Comparison of ENCODE assay signal across 17 cellular contexts in the genomic region with DNA sequence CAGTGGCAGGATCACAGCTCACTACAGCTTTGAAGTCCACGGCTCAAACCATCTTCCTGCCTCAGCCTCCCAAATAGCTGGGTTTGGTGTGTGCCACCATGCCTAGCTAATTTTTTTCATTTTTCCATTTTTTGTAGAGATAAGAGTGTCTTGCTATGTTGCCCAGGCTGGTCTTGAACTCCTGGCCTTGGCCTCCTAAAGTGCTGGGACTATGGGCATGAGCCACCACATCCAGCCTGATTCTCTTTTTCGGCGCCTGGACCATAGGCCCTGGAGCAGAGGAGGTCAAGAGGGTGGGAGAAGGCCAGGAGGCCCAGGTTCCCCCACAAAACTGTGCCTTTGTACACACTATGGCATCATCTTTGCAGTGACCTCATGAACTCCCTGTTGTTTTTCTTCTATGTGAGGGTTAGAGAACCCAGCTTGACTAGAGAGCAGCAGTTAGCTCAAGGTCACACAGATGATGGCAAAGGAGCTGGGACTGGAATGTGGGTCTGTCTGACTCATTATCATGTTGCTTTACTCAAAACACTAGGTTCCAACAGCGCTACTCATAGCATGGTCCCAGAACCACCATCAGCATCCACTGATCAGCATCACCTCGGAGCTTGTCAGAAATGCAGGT. TPM values are rescaled to one million over a fixed set of nuclear protein-coding genes. Genes with fewer than 3 reads are reported as not detected.
DNase-seq lines count a peak whose midpoint lies in the region; ATAC-seq and TF ChIP-seq lines count a peak whose summit lies in the region.
"Had no signal": no experiment of that assay in that cellular context is flagged by ENCODE, and none has a peak within 500 bp of the region (broad histone marks: within the 10 kb centered on the region; RNA-seq: fewer than 3 reads in every experiment).

No MANE protein-coding gene starts in this region.

- no peak for TF ChIP-seq EP300 in gastroesophageal sphincter (IDR thresholded peaks at IDR 0.05)

- POLR2A ChIA-PET in AG04450 (lab: Yijun Ruan, JAX), result interaction anchor here (0.6 kb wide), 1 partner anchor 680 kb away, joined by 8 read pairs; no protein-coding TSS in a partner anchor
- POLR2A ChIA-PET in activated CD4-positive, alpha-beta memory T cell treated with anti-CD3 and anti-CD28 coated beads, Interleukin-2, amount 10 ng/mL, durations not matched to agents 7 days and 5 days (lab: Charles Lee), result interaction anchor here (1.3 to 1.5 kb wide), 2 partner anchors 10 to 11 kb away, joined by 3 to 4 read pairs; no protein-coding TSS in a partner anchor

- H3K27me3 ChIP-seq in AG04450 (ENCODE audit: control insufficient read depth, insufficient read depth, low read length), result peaks cover 7% of the 10 kb centered on the region
- peaks cover 17% of the 10 kb centered on the region for H3K27me3 ChIP-seq in adipocyte (replicated peaks; ENCODE audit: control insufficient read depth, insufficient read depth, low read length)
- H3K27me3 ChIP-seq in gastroesophageal sphincter, result peaks cover 11% of the 10 kb centered on the region
- no peaks in the 10 kb centered on the region for H3K27me3 ChIP-seq in spleen (replicated peaks in 1 of 7)

- H3K4me1 ChIP-seq in adipocyte (ENCODE audit: control insufficient read depth, insufficient read depth, low read length), result peaks cover 8% of the 10 kb centered on the region
- peaks cover 0 to 10% (median 0%) of the 10 kb centered on the region in 3 donors for H3K4me1 ChIP-seq in gastroesophageal sphincter
- peaks cover 8 to 51% (median 27%) of the 10 kb centered on the region in 6 donors for H3K4me1 ChIP-seq in spleen

- no peak overlapping the region for H3K4me3 Mint-ChIP-seq in activated CD4-positive, alpha-beta memory T cell treated with anti-CD3 and anti-CD28 coated beads, Interleukin-2, amount 10 ng/mL, durations not matched to agents 7 days and 5 days
- H3K4me3 Mint-ChIP-seq: activated CD8-positive, alpha-beta T cell treated with anti-CD3 and anti-CD28 coated beads, Interleukin-2, amount 10 ng/mL, durations not matched to agents 7 days and 5 days had no signal

- TF ChIP-seq POLR2A in gastroesophageal sphincter (IDR thresholded peaks at IDR 0.05) (no peak), spleen (IDR thresholded peaks at IDR 0.05) (no peak)

- intact Hi-C loops in spleen (cut with DNase I; ENCODE audit: low total_unique reads), result no loop called here

- DNase-seq in AG04450 (ENCODE audit: low read depth, low spot score), result peak; percentile 30
- peak; percentile 17 for DNase-seq in GM04503 (ENCODE audit: low read depth)
- DNase-seq in adipocyte (ENCODE audit: low read depth), result peak; percentile 9
- DNase-seq in hepatic stellate cell (ENCODE audit: low spot score), result peak; percentile 65
- no peak for DNase-seq in activated CD4-positive, alpha-beta memory T cell treated with anti-CD3 and anti-CD28 coated beads, Interleukin-2, amount 10 ng/mL, durations not matched to agents 7 days and 5 days
- no peak for DNase-seq in GM19238 (ENCODE audit: insufficient read length, low spot score)
- no peak for DNase-seq in spleen
- DNase-seq: activated CD8-positive, alpha-beta T cell treated with anti-CD3 and anti-CD28 coated beads, Interleukin-2, amount 10 ng/mL, durations not matched to agents 7 days and 5 days; activated effector memory CD4-positive, alpha-beta T cell treated with Interleukin-2 at 50 U/mL for 16 hours; dermis blood vessel endothelial cell; Kasumi-1; left ventricle myocardium superior; NCI-H1694; substantia nigra had no signal

- WGBS in gastroesophageal sphincter (ENCODE audit: low coverage in 1 of 2), 2 donors, result 91% methylated on average over 5 of the region's 5 CpGs; no CpG with 5 or more reads in 1 of the 2 donors
- 89 to 96% (median 94%) methylated on average over 5 of the region's 5 CpGs for WGBS in spleen, 5 donors

- H3K9me3 Mint-ChIP-seq in activated CD4-positive, alpha-beta memory T cell treated with anti-CD3 and anti-CD28 coated beads, Interleukin-2, amount 10 ng/mL, durations not matched to agents 7 days and 5 days, result no peaks in the 10 kb centered on the region

- H3K9ac ChIP-seq in adipocyte (ENCODE audit: low read length), result no peak overlapping the region

- H3K27ac ChIP-seq in AG04450 (ENCODE audit: low read depth, low read length) (no peak overlapping the region), gastroesophageal sphincter (no peak overlapping the region), spleen (no peak overlapping the region)

- ATAC-seq in gastroesophageal sphincter, result no peak
- ATAC-seq: activated CD8-positive, alpha-beta T cell treated with anti-CD3 and anti-CD28 coated beads, Interleukin-2, amount 10 ng/mL, durations not matched to agents 7 days and 5 days; left ventricle myocardium superior had no signal

- H3K4me3 ChIP-seq in AG04450 (ENCODE audit: low read depth, low read length) (no peak overlapping the region), adipocyte (ENCODE audit: low read length) (no peak overlapping the region), gastroesophageal sphincter (no peak overlapping the region), spleen (no peak overlapping the region)

- H3K27me3 Mint-ChIP-seq in activated CD4-positive, alpha-beta memory T cell treated with anti-CD3 and anti-CD28 coated beads, Interleukin-2, amount 10 ng/mL, durations not matched to agents 7 days and 5 days, result peaks cover 5% of the 10 kb centered on the region

- no peaks in the 10 kb centered on the region for H3K36me3 Mint-ChIP-seq in activated CD4-positive, alpha-beta memory T cell treated with anti-CD3 and anti-CD28 coated beads, Interleukin-2, amount 10 ng/mL, durations not matched to agents 7 days and 5 days (ENCODE audit: low read depth)

- H3K36me3 ChIP-seq in adipocyte (ENCODE audit: control insufficient read depth, insufficient read depth, low read length, severe bottlenecking), result no peaks in the 10 kb centered on the region
- H3K36me3 ChIP-seq in gastroesophageal sphincter, result no peaks in the 10 kb centered on the region
- H3K36me3 ChIP-seq in spleen, result no peaks in the 10 kb centered on the region

- CTCF ChIA-PET in AG04450 (lab: Charles Lee), result interaction anchor here (1.6 to 4.9 kb wide), 2 partner anchors 10 to 45 kb away, joined by 5 to 41 read pairs; a partner anchor contains a TSS
- CTCF ChIA-PET in activated CD4-positive, alpha-beta memory T cell treated with anti-CD3 and anti-CD28 coated beads, Interleukin-2, amount 10 ng/mL, durations not matched to agents 7 days and 5 days (lab: Charles Lee), result interaction anchor here (1.0 to 2.8 kb wide), 3 partner anchors 10 to 70 kb away, joined by 3 to 21 read pairs (median 4); no protein-coding TSS in a partner anchor

- H3K27ac Mint-ChIP-seq in activated CD4-positive, alpha-beta memory T cell treated with anti-CD3 and anti-CD28 coated beads, Interleukin-2, amount 10 ng/mL, durations not matched to agents 7 days and 5 days, result no peak overlapping the region
- H3K27ac Mint-ChIP-seq: activated CD8-positive, alpha-beta T cell treated with anti-CD3 and anti-CD28 coated beads, Interleukin-2, amount 10 ng/mL, durations not matched to agents 7 days and 5 days had no signal

- no peak for TF ChIP-seq CTCF in AG04450 (IDR thresholded peaks at IDR 0.05; ENCODE audit: low read depth, low read length)
- no peak for TF ChIP-seq CTCF in gastroesophageal sphincter (IDR thresholded peaks at IDR 0.05)
- TF ChIP-seq CTCF in spleen (IDR thresholded peaks at IDR 0.05 in 8 of 11, conservative IDR thresholded peaks at IDR 0.05 in 3 of 11), result no peak

- H3K4me1 Mint-ChIP-seq in activated CD4-positive, alpha-beta memory T cell treated with anti-CD3 and anti-CD28 coated beads, Interleukin-2, amount 10 ng/mL, durations not matched to agents 7 days and 5 days, result peaks cover 25% of the 10 kb centered on the region

- H3K9me3 ChIP-seq in AG04450 (ENCODE audit: control insufficient read depth, insufficient read depth, low read length), result no peaks in the 10 kb centered on the region; the same call in 1 of the 2 replicates
- no peaks in the 10 kb centered on the region for H3K9me3 ChIP-seq in adipocyte (ENCODE audit: control insufficient read depth, low read length)
- H3K9me3 ChIP-seq in gastroesophageal sphincter, result no peaks in the 10 kb centered on the region
- H3K9me3 ChIP-seq in spleen, result no peaks in the 10 kb centered on the region

RNA-seq across cellular contexts. Expression of a gene that starts 16.3 kb away (rescaled TPM):
- 0.01 TPM in 2 replicates for polyA plus RNA-seq in AG04450 (2011; rRNA removed)
- polyA minus RNA-seq in AG04450 (2011; rRNA and poly(A)+ RNA removed), result 0.05 TPM in 1 of 2 replicates, not detected in the other
- under 1 TPM; 0.08 to 0.13 TPM for total RNA-seq in activated CD4-positive, alpha-beta memory T cell treated with anti-CD3 and anti-CD28 coated beads, Interleukin-2, amount 10 ng/mL, durations not matched to agents 7 days and 5 days
- under 1 TPM; 0.15 to 0.47 (median 0.35) TPM for total RNA-seq in gastroesophageal sphincter
- 1 to 10 TPM in 5 of 7 donors, under 1 TPM in 2; 0.54 to 4.0 (median 1.3) TPM for total RNA-seq in spleen
- under 1 TPM; 0.14 to 0.70 (median 0.26) TPM for polyA plus RNA-seq in spleen
- total RNA-seq: activated CD8-positive, alpha-beta T cell treated with anti-CD3 and anti-CD28 coated beads, Interleukin-2, amount 10 ng/mL, durations not matched to agents 7 days and 5 days had no signal

RNA-seq across cellular contexts. Expression of a gene that starts 24.3 kb away (rescaled TPM):
- polyA plus RNA-seq in AG04450 (2011; rRNA removed) (not detected in 2 replicates), spleen (100 to 1,000 TPM; 386 to 659 (median 624) TPM)
- polyA minus RNA-seq in AG04450 (2011; rRNA and poly(A)+ RNA removed), result not detected in 2 replicates
- total RNA-seq in activated CD4-positive, alpha-beta memory T cell treated with anti-CD3 and anti-CD28 coated beads, Interleukin-2, amount 10 ng/mL, durations not matched to agents 7 days and 5 days, result 10 to 100 TPM; 48.6 to 50.2 TPM
- total RNA-seq in gastroesophageal sphincter (1 to 10 TPM in 3 of 4 donors, not detected in 1; 2.0 to 5.9 (median 3.3) TPM), spleen (100 to 1,000 TPM; 149 to 226 (median 192) TPM)
- total RNA-seq: NCI-H460 had no signal

RNA-seq across cellular contexts. Expression of a gene that starts 37.8 kb away (rescaled TPM):
- polyA plus RNA-seq in AG04450 (2011; rRNA removed), result not detected in 2 replicates
- not detected in 2 replicates for polyA minus RNA-seq in AG04450 (2011; rRNA and poly(A)+ RNA removed)
- not detected for total RNA-seq in activated CD4-positive, alpha-beta memory T cell treated with anti-CD3 and anti-CD28 coated beads, Interleukin-2, amount 10 ng/mL, durations not matched to agents 7 days and 5 days
- not detected for total RNA-seq in gastroesophageal sphincter
- 1 to 10 TPM in 2 of 7 donors, under 1 TPM in 3, not detected in 2; 0.47 to 1.4 (median 0.79) TPM for total RNA-seq in spleen
- 1 to 10 TPM in 1 of 3 donors, under 1 TPM in 2; 0.29 to 1.5 (median 0.65) TPM for polyA plus RNA-seq in spleen
- total RNA-seq: activated CD8-positive, alpha-beta T cell treated with anti-CD3 and anti-CD28 coated beads, Interleukin-2, amount 10 ng/mL, durations not matched to agents 7 days and 5 days; dermis blood vessel endothelial cell; left ventricle myocardium superior; NCI-H460 had no signal
- polyA plus RNA-seq: esophagus had no signal

RNA-seq across cellular contexts. Expression of a gene that starts 41.7 kb away (rescaled TPM):
- polyA plus RNA-seq in AG04450 (2011; rRNA removed), result 0.15 and 0.19 TPM in 2 replicates
- polyA minus RNA-seq in AG04450 (2011; rRNA and poly(A)+ RNA removed), result 0.18 and 0.30 TPM in 2 replicates
- total RNA-seq in activated CD4-positive, alpha-beta memory T cell treated with anti-CD3 and anti-CD28 coated beads, Interleukin-2, amount 10 ng/mL, durations not matched to agents 7 days and 5 days, result 10 to 100 TPM; 12.0 to 15.1 TPM
- 1 to 10 TPM in 1 of 4 donors, under 1 TPM in 2, not detected in 1; 0.23 to 1.1 (median 0.57) TPM for total RNA-seq in gastroesophageal sphincter
- 1 to 10 TPM; 1.6 to 9.1 (median 3.5) TPM for total RNA-seq in spleen
- polyA plus RNA-seq in spleen, result 1 to 10 TPM in 1 of 3 donors, under 1 TPM in 2; 0.65 to 3.6 (median 0.73) TPM
- total RNA-seq: NCI-H460 had no signal

RNA-seq across cellular contexts. Expression of a gene that starts 45.4 kb away (rescaled TPM):
- polyA plus RNA-seq in AG04450 (2011; rRNA removed) (not detected in 2 replicates), spleen (under 1 TPM in 1 of 3 donors, not detected in 2; 0.06 TPM)
- not detected in 2 replicates for polyA minus RNA-seq in AG04450 (2011; rRNA and poly(A)+ RNA removed)
- total RNA-seq in activated CD4-positive, alpha-beta memory T cell treated with anti-CD3 and anti-CD28 coated beads, Interleukin-2, amount 10 ng/mL, durations not matched to agents 7 days and 5 days, result not detected
- total RNA-seq in gastroesophageal sphincter (not detected), spleen (not detected)
- total RNA-seq: activated CD8-positive, alpha-beta T cell treated with anti-CD3 and anti-CD28 coated beads, Interleukin-2, amount 10 ng/mL, durations not matched to agents 7 days and 5 days; dermis blood vessel endothelial cell; left ventricle myocardium superior; NCI-H460 had no signal
- polyA plus RNA-seq: esophagus had no signal

Comparison
In these comparisons a context has a peak if more than half of its experiments do, and no peak if none do; other contexts are left out.
1. DNase-seq: peak in AG04450 (single experiment), GM04503 (single experiment), adipocyte (single experiment) and hepatic stellate cell (single experiment); none in activated CD4-positive, alpha-beta memory T cell treated with anti-CD3 and anti-CD28 coated beads, Interleukin-2, amount 10 ng/mL, durations not matched to agents 7 days and 5 days (single experiment), GM19238 (single experiment) and spleen (single experiment).
2. RNA of a gene that starts 24.3 kb away (total RNA-seq): 149 to 226 TPM in spleen and 48.6 to 50.2 TPM in activated CD4-positive, alpha-beta memory T cell treated with anti-CD3 and anti-CD28 coated beads, Interleukin-2, amount 10 ng/mL, durations not matched to agents 7 days and 5 days; 2.0 to 5.9 TPM in gastroesophageal sphincter; every median in the first group is over 4 times any median in the second.